ENCODE assay signal across 1 cellular context in the genomic region with DNA sequence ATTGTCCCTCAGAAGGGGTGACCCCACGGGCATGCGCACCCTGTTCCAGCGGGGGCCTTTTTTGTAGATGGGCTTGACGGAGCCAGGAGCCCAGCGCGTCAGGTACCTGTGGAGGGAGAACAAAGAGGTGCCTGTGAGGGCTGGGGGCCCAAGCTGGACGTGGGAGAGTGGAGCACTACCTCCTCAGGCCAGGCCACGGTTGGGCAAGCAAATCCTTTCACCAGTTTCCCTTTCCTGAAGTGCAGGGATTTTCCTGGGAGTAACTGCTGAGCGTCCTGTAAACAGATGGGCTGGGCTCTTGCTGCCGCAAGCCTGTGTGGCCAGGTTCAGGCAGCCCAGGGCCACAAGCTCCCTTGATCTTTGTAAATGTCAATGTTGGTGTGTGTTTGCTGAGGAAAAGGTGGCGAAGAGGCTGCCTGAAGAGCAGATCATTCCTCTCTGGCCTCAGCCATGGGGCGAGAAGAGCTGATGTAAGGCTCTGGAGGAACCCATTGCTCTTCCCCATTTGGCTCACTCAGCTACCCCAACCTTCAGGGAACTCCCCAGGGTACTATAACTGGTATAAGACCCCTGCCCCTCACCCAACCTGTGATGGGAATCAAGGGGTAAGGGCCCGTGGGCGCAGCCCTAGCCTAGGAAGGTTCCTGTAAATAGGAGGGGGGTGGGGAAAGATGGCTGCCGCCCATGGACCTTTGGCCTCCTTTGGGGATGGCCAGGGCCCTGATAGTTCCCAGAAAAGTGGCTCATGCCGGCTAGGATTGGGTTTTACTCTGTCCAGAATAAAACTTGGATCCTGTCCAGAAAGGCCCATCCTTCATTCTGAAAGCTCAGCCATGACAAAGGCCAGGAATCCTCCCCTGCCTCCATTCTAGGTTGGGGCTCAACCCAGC.
TF ChIP-seq lines count a peak whose summit lies in the region.

No MANE protein-coding gene starts in this region.

TF ChIP-seq in HepG2, 621 proteins besides CTCF, POLR2A, EP300 and RAD21 (continued from another document and continues in another):
- TF ChIP-seq, protein P1, sequence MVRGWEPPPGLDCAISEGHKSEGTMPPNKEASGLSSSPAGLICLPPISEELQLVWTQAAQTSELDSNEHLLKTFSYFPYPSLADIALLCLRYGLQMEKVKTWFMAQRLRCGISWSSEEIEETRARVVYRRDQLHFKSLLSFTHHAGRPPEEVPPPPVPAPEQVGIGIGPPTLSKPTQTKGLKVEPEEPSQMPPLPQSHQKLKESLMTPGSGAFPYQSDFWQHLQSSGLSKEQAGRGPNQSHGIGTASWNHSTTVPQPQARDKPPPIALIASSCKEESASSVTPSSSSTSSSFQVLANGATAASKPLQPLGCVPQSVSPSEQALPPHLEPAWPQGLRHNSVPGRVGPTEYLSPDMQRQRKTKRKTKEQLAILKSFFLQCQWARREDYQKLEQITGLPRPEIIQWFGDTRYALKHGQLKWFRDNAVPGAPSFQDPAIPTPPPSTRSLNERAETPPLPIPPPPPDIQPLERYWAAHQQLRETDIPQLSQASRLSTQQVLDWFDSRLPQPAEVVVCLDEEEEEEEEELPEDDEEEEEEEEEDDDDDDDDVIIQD (CRISPR knock-in tag; IDR thresholded peaks at IDR 0.05; ENCODE audit: low read depth): peak; percentile 35; the same call in 1 of the 2 replicates
- TF ChIP-seq ZNF205 (CRISPR knock-in tag; IDR thresholded peaks at IDR 0.05) (peak; percentile 76; the same call in 1 of the 2 replicates), ZBTB7A (CRISPR knock-in tag; IDR thresholded peaks at IDR 0.05) (no peak), ZSCAN31 (CRISPR knock-in tag; IDR thresholded peaks at IDR 0.05; ENCODE audit: low read depth) (peak; percentile 89), THYN1 (CRISPR knock-in tag; IDR thresholded peaks at IDR 0.05; ENCODE audit: borderline replicate concordance, low read depth) (no peak), HINFP (CRISPR knock-in tag; IDR thresholded peaks at IDR 0.05; ENCODE audit: low read depth) (no peak), ARHGAP35 (CRISPR knock-in tag; IDR thresholded peaks at IDR 0.05; ENCODE audit: borderline replicate concordance) (no peak; the same call in 1 of the 2 replicates), ATF4 (CRISPR knock-in tag; IDR thresholded peaks at IDR 0.05) (0 out of 4 replicates have a peak, but pooled peaks of 1 of the 2 experiments have one; percentile 36), ZNF512 (CRISPR knock-in tag; IDR thresholded peaks at IDR 0.05) (no peak), ZNF33B (CRISPR knock-in tag; IDR thresholded peaks at IDR 0.05) (no peak), MAFK (conservative IDR thresholded peaks at IDR 0.05 in 1 of 2, IDR thresholded peaks at IDR 0.05 in 1 of 2; ENCODE audit: low read length in 2 of 2) (no peak; a peak in 1 of 4 replicates), ZSCAN20 (CRISPR knock-in tag; IDR thresholded peaks at IDR 0.05; ENCODE audit: borderline replicate concordance) (no peak), ZNF563 (CRISPR knock-in tag; IDR thresholded peaks at IDR 0.05) (no peak), SMAD1 (CRISPR knock-in tag; IDR thresholded peaks at IDR 0.05; ENCODE audit: borderline replicate concordance, low read depth) (peak; percentile 52; the same call in 1 of the 2 replicates), THRA (CRISPR knock-in tag; IDR thresholded peaks at IDR 0.05; ENCODE audit: borderline replicate concordance) (peak; percentile 62; the same call in 1 of the 2 replicates), ZNF841 (CRISPR knock-in tag; IDR thresholded peaks at IDR 0.05; ENCODE audit: borderline replicate concordance) (no peak), MNT (IDR thresholded peaks at IDR 0.05) (no peak), NR2F1 (CRISPR knock-in tag; IDR thresholded peaks at IDR 0.05) (no peak; a peak in 1 of 4 replicates), ZNF788 (CRISPR knock-in tag; IDR thresholded peaks at IDR 0.05; ENCODE audit: borderline replicate concordance) (peak; percentile 63; the same call in 1 of the 2 replicates), PHF21A (CRISPR knock-in tag; IDR thresholded peaks at IDR 0.05) (peak; percentile 95), ZNF503 (CRISPR knock-in tag; IDR thresholded peaks at IDR 0.05) (peak; percentile 78; the same call in 1 of the 2 replicates), KMT2B (CRISPR knock-in tag; IDR thresholded peaks at IDR 0.05) (0 out of 2 replicates have a peak, but pooled peaks have one; percentile 43), KAT8 (CRISPR knock-in tag; IDR thresholded peaks at IDR 0.05) (0 out of 2 replicates have a peak, but pooled peaks have one; percentile 45), ERF (CRISPR knock-in tag; IDR thresholded peaks at IDR 0.05) (peak; percentile 82; the same call in 1 of the 2 replicates), NFIC (IDR thresholded peaks at IDR 0.05; ENCODE audit: low read length) (peak; percentile 71; the same call in 1 of the 2 replicates), BATF2 (CRISPR knock-in tag; IDR thresholded peaks at IDR 0.05) (no peak), SMC3 (IDR thresholded peaks at IDR 0.05; ENCODE audit: low read length) (no peak), ZNF337 (CRISPR knock-in tag; IDR thresholded peaks at IDR 0.05; ENCODE audit: borderline replicate concordance, low read depth) (peak; percentile 73; the same call in 1 of the 2 replicates), SNAPC2 (CRISPR knock-in tag; IDR thresholded peaks at IDR 0.05) (peak; percentile 97; the same call in 1 of the 2 replicates)
- TF ChIP-seq, protein P2, sequence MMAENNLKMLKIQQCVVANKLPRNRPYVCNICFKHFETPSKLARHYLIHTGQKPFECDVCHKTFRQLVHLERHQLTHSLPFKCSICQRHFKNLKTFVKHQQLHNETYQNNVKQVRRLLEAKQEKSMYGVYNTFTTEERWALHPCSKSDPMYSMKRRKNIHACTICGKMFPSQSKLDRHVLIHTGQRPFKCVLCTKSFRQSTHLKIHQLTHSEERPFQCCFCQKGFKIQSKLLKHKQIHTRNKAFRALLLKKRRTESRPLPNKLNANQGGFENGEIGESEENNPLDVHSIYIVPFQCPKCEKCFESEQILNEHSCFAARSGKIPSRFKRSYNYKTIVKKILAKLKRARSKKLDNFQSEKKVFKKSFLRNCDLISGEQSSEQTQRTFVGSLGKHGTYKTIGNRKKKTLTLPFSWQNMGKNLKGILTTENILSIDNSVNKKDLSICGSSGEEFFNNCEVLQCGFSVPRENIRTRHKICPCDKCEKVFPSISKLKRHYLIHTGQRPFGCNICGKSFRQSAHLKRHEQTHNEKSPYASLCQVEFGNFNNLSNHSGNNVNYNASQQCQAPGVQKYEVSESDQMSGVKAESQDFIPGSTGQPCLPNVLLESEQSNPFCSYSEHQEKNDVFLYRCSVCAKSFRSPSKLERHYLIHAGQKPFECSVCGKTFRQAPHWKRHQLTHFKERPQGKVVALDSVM (CRISPR knock-in tag; IDR thresholded peaks at IDR 0.05): peak; percentile 68; the same call in 1 of the 2 replicates
- TF ChIP-seq, protein P3, sequence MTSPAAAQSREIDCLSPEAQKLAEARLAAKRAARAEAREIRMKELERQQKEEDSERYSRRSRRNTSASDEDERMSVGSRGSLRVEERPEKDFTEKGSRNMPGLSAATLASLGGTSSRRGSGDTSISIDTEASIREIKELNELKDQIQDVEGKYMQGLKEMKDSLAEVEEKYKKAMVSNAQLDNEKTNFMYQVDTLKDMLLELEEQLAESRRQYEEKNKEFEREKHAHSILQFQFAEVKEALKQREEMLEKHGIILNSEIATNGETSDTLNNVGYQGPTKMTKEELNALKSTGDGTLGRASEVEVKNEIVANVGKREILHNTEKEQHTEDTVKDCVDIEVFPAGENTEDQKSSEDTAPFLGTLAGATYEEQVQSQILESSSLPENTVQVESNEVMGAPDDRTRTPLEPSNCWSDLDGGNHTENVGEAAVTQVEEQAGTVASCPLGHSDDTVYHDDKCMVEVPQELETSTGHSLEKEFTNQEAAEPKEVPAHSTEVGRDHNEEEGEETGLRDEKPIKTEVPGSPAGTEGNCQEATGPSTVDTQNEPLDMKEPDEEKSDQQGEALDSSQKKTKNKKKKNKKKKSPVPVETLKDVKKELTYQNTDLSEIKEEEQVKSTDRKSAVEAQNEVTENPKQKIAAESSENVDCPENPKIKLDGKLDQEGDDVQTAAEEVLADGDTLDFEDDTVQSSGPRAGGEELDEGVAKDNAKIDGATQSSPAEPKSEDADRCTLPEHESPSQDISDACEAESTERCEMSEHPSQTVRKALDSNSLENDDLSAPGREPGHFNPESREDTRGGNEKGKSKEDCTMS (CRISPR knock-in tag; conservative IDR thresholded peaks at IDR 0.05): no peak
- TF ChIP-seq, protein P4, sequence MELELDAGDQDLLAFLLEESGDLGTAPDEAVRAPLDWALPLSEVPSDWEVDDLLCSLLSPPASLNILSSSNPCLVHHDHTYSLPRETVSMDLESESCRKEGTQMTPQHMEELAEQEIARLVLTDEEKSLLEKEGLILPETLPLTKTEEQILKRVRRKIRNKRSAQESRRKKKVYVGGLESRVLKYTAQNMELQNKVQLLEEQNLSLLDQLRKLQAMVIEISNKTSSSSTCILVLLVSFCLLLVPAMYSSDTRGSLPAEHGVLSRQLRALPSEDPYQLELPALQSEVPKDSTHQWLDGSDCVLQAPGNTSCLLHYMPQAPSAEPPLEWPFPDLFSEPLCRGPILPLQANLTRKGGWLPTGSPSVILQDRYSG (CRISPR knock-in tag; IDR thresholded peaks at IDR 0.05): no peak
